Comparison of ENCODE assay signal across 16 cellular contexts in the genomic region with DNA sequence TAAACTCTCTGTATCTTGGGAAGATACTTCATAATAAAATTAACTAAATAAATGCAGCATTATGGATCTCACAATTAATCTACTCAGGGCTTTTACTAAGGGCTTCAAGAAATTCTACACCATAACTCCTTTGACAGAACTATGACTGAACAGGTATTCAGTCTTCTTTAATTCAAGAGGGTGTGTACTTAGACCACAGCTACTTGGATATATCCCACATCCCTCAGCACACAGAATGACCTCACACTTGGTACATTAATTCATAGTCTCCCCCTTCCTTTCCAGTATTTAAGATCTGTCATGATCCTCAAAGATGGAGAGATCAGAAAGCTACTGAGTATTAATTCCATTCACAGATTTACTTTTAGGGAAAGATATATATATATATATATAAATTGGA. TPM values are rescaled to one million over a fixed set of nuclear protein-coding genes. Genes with fewer than 3 reads are reported as not detected.
DNase-seq lines count a peak whose midpoint lies in the region; ATAC-seq, FAIRE-seq and TF ChIP-seq lines count a peak whose summit lies in the region.
"Had no signal": no experiment of that assay in that cellular context is flagged by ENCODE, and none has a peak within 500 bp of the region (broad histone marks: within the 10 kb centered on the region; RNA-seq: fewer than 3 reads in every experiment).

No MANE protein-coding gene starts in this region.

- in situ Hi-C loops in GM12878 (cut with MboI), result no loop called here

- peak; percentile 9 for DNase-seq in GM03348 (ENCODE audit: low spot score)
- DNase-seq in M059J (ENCODE audit: low read depth), result peak; percentile 42
- DNase-seq in GM12878 (ENCODE audit: low read depth, low spot score), result no peak
- peak; percentile 15 for DNase-seq in myocyte (ENCODE audit: low read depth)
- DNase-seq in dedifferentiated amniotic fluid mesenchymal stem cell (ENCODE audit: extremely low spot score), result no peak
- no peak for DNase-seq in GM19239 (ENCODE audit: insufficient read length, low spot score)
- no peak for DNase-seq in NCI-H2227 (lab: John Stamatoyannopoulos, UW; ENCODE audit: unreplicated experiment)
- DNase-seq in DMS153 treated with DMSO at 0.1 percent for 48 hours (lab: John Stamatoyannopoulos, UW; ENCODE audit: unreplicated experiment), result no peak
- DNase-seq: ACHN; CD4-positive, alpha-beta memory T cell; DND-41; H7; NCI-H82; SHP77 treated with DMSO at 0.1 percent for 48 hours had no signal

- no peak for TF ChIP-seq POLR2A in GM12878 (IDR thresholded peaks at IDR 0.05; ENCODE audit: low read depth, low read length)

- H3K36me3 ChIP-seq in GM12878 (ENCODE audit: control insufficient read depth in 2 of 2, insufficient read depth in 2 of 2, low read length in 1 of 2), result no peaks in the 10 kb centered on the region

- H3K27ac ChIP-seq in GM12878 (ENCODE audit: control insufficient read depth, insufficient read depth), result no peak overlapping the region

- H3K27me3 ChIP-seq in GM12878 (replicated peaks in 1 of 2; ENCODE audit: control insufficient read depth in 2 of 2, insufficient read depth in 2 of 2, low read length in 1 of 2), result no peaks in the 10 kb centered on the region

- TF ChIP-seq RAD21 in GM12878 (IDR thresholded peaks at IDR 0.05; ENCODE audit: insufficient read depth, low read depth, low read length), result no peak

- no peak overlapping the region for H3K4me3 ChIP-seq in GM12878

- no peaks in the 10 kb centered on the region; the same call in 2 of the 3 replicates for H3K9me3 ChIP-seq in GM12878 (replicated peaks; ENCODE audit: control insufficient read depth, insufficient read depth, low read length)

- no peak overlapping the region for H3K9ac ChIP-seq in GM12878 (ENCODE audit: control insufficient read depth, insufficient read depth, low read length)

- ATAC-seq in GM12878, result no peak

- peak overlapping the region; percentile 31 for H2AFZ ChIP-seq in GM12878 (ENCODE audit: control insufficient read depth, low read depth, low read length)

- no peak overlapping the region for H3K4me2 ChIP-seq in GM12878 (ENCODE audit: control insufficient read depth, insufficient read depth)

- TF ChIP-seq EP300 in GM12878 (IDR thresholded peaks at IDR 0.05; ENCODE audit: borderline replicate concordance in 1 of 2, control insufficient read depth in 1 of 2, low read depth in 2 of 2, low read length in 2 of 2), result no peak

- intact Hi-C loops in GM12878 (cut with micrococcal nuclease; ENCODE audit: unreplicated experiment), result no loop called here

- peaks cover 25% of the 10 kb centered on the region for H3K79me2 ChIP-seq in GM12878 (ENCODE audit: control insufficient read depth, insufficient read depth, low read length)

- H3K4me1 ChIP-seq in GM12878 (ENCODE audit: control insufficient read depth, insufficient read depth, low read length), result no peaks in the 10 kb centered on the region

- no peaks in the 10 kb centered on the region for H4K20me1 ChIP-seq in GM12878 (ENCODE audit: control insufficient read depth, insufficient read depth)

- POLR2A ChIA-PET in GM12878 (lab: Charles Lee), result interaction anchor here (1.0 to 1.3 kb wide), 2 partner anchors 13 to 54 kb away, joined by 4 to 6 read pairs; no protein-coding TSS in a partner anchor

- RAD21 ChIA-PET in GM12878 (lab: Charles Lee; ENCODE audit: unreplicated experiment), result no interaction called here

- no peak for TF ChIP-seq CTCF in GM12878 (IDR thresholded peaks at IDR 0.05 in 2 of 3, conservative IDR thresholded peaks at IDR 0.05 in 1 of 3; ENCODE audit: control insufficient read depth in 2 of 3, extremely low read depth in 1 of 3, insufficient read depth in 1 of 3, low read depth in 3 of 3, low read length in 3 of 3)

- SMC1A ChIA-PET in GM12878 (lab: Charles Lee; ENCODE audit: uncharacterized antibody, unreplicated experiment), result interaction anchor here (0.5 kb wide), 1 partner anchor 202 kb away, joined by 3 read pairs; no protein-coding TSS in a partner anchor

- FAIRE-seq in GM12878 (lab: Jason Lieb, UNC), result no peak
- no peak for FAIRE-seq in GM19239 (lab: Jason Lieb, UNC)
- FAIRE-seq: RCC 7860 had no signal

- no TSS peak for BruUV-seq in GM12878 (replicated peaks; lab: Mats Ljungman, UMichigan)

- CTCF ChIA-PET in GM12878 (lab: Yijun Ruan, JAX), result interaction anchor here (1.5 kb wide), 1 partner anchor 9 kb away, joined by 3 read pairs; no protein-coding TSS in a partner anchor

TF ChIP-seq in GM12878, 131 proteins besides CTCF, POLR2A, EP300 and RAD21:
- TF ChIP-seq, protein P1, sequence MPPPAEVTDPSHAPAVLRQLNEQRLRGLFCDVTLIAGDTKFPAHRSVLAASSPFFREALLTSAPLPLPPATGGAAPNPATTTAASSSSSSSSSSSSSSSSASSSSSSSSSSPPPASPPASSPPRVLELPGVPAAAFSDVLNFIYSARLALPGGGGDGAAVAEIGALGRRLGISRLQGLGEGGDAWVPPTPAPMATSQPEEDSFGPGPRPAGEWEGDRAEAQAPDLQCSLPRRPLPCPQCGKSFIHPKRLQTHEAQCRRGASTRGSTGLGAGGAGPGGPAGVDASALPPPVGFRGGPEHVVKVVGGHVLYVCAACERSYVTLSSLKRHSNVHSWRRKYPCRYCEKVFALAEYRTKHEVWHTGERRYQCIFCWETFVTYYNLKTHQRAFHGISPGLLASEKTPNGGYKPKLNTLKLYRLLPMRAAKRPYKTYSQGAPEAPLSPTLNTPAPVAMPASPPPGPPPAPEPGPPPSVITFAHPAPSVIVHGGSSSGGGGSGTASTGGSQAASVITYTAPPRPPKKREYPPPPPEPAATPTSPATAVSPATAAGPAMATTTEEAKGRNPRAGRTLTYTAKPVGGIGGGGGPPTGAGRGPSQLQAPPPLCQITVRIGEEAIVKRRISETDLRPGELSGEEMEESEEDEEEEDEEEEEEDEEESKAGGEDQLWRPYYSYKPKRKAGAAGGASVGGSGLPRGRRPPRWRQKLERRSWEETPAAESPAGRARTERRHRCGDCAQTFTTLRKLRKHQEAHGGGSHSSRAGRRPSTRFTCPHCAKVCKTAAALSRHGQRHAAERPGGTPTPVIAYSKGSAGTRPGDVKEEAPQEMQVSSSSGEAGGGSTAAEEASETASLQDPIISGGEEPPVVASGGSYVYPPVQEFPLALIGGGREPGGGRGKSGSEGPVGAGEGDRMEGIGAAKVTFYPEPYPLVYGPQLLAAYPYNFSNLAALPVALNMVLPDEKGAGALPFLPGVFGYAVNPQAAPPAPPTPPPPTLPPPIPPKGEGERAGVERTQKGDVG (CRISPR knock-in tag; IDR thresholded peaks at IDR 0.05), result no peak
- TF ChIP-seq ZNF274 (IDR thresholded peaks at IDR 0.05; ENCODE audit: insufficient read depth, insufficient read length), result no peak
- no peak for TF ChIP-seq NFXL1 (IDR thresholded peaks at IDR 0.05; ENCODE audit: borderline replicate concordance)
- no peak for TF ChIP-seq CHD1 (IDR thresholded peaks at IDR 0.05; ENCODE audit: low read depth, low read length)
- TF ChIP-seq, protein P2, sequence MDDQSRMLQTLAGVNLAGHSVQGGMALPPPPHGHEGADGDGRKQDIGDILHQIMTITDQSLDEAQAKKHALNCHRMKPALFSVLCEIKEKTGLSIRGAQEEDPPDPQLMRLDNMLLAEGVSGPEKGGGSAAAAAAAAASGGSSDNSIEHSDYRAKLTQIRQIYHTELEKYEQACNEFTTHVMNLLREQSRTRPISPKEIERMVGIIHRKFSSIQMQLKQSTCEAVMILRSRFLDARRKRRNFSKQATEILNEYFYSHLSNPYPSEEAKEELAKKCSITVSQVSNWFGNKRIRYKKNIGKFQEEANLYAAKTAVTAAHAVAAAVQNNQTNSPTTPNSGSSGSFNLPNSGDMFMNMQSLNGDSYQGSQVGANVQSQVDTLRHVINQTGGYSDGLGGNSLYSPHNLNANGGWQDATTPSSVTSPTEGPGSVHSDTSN (IDR thresholded peaks at IDR 0.05; ENCODE audit: insufficient replicate concordance, low read depth, low read length), result no peak
- no peak for TF ChIP-seq HDGF (IDR thresholded peaks at IDR 0.05)
- no peak for TF ChIP-seq RCOR1 (conservative IDR thresholded peaks at IDR 0.05; ENCODE audit: low read depth, low read length)
- no peak for TF ChIP-seq SUPT20H (IDR thresholded peaks at IDR 0.05; ENCODE audit: borderline replicate concordance, control insufficient read depth, low read depth, low read length)

RNA-seq across cellular contexts. Expression of a gene that starts 11.6 kb away (rescaled TPM):
- total RNA-seq in M059J (2014; rRNA removed; shearing (Covaris generic)), result 7.3 and 17.2 TPM in 2 replicates
- 41.3 and 42.6 TPM in 2 replicates for total RNA-seq in GM12878 (2013; cell fraction: nucleolus; rRNA removed)
- total RNA-seq in GM12878 (2014; rRNA removed), result 10.2 and 11.4 TPM in 2 replicates
- 18.8 and 19.9 TPM in 2 replicates for total RNA-seq in GM12878 (2014; rRNA removed; fragmentation: Illumina TruSeq; extraction: Trizol)
- 17.4 and 17.8 TPM in 2 replicates for total RNA-seq in GM12878 (2021)
- 3.4 TPM for polyA plus RNA-seq in GM12878 (2011; ENCODE audit: low read depth)
- 12.7 and 20.0 TPM in 2 replicates for polyA plus RNA-seq in GM12878 (2011; rRNA removed)
- polyA plus RNA-seq in GM12878 (2011; cell fraction: cytosol; rRNA removed), result 5.2 and 6.1 TPM in 2 replicates
- polyA plus RNA-seq in GM12878 (2011; cell fraction: nucleus; rRNA removed), result 7.3 and 9.7 TPM in 2 replicates
- 5.6 and 8.1 TPM in 2 replicates for polyA plus RNA-seq in GM12878 (2012)
- polyA plus RNA-seq in GM12878 (2014; fragmentation: Illumina TruSeq; extraction: Trizol), result 18.2 and 22.0 TPM in 2 replicates
- polyA plus RNA-seq in GM12878 (2014; fragmentation: Nextera tagmentation; extraction: Ambion mirVana), result 10 to 100 TPM; 10.1 to 13.0 TPM
- polyA plus RNA-seq in GM12878 (2014; rRNA removed), result 8.8 and 10.8 TPM in 2 replicates
- 10 to 100 TPM; 21.9 to 25.2 TPM for polyA plus RNA-seq in GM12878 (2016; fragmentation: Nextera tagmentation; extraction: Ambion mirVana)
- 24.7 and 29.4 TPM in 2 replicates for polyA minus RNA-seq in GM12878 (2011; rRNA and poly(A)+ RNA removed)
- 8.0 and 12.8 TPM in 2 replicates for polyA minus RNA-seq in GM12878 (2011; cell fraction: cytosol; rRNA and poly(A)+ RNA removed)
- polyA minus RNA-seq in GM12878 (2011; cell fraction: nucleus; rRNA and poly(A)+ RNA removed), result 32.6 and 55.9 TPM in 2 replicates
- total RNA-seq in myocyte, result 3.2 and 5.3 TPM in 2 replicates
- 2.1 TPM for polyA plus RNA-seq in myocyte (2012)
- total RNA-seq: CD4-positive, alpha-beta memory T cell had no signal
- polyA plus RNA-seq: IgD-negative memory B cell had no signal

Comparison
In these comparisons a context has a peak if more than half of its experiments do, and no peak if none do; other contexts are left out.
1. DNase-seq: peak in GM03348 (single experiment), M059J (single experiment) and myocyte (single experiment); none in GM12878 (single experiment), dedifferentiated amniotic fluid mesenchymal stem cell (single experiment), GM19239 (single experiment), NCI-H2227 (single experiment) and DMS153 treated with DMSO at 0.1 percent for 48 hours (single experiment).